ENCODE assay signal across 11 cellular contexts in the genomic region with DNA sequence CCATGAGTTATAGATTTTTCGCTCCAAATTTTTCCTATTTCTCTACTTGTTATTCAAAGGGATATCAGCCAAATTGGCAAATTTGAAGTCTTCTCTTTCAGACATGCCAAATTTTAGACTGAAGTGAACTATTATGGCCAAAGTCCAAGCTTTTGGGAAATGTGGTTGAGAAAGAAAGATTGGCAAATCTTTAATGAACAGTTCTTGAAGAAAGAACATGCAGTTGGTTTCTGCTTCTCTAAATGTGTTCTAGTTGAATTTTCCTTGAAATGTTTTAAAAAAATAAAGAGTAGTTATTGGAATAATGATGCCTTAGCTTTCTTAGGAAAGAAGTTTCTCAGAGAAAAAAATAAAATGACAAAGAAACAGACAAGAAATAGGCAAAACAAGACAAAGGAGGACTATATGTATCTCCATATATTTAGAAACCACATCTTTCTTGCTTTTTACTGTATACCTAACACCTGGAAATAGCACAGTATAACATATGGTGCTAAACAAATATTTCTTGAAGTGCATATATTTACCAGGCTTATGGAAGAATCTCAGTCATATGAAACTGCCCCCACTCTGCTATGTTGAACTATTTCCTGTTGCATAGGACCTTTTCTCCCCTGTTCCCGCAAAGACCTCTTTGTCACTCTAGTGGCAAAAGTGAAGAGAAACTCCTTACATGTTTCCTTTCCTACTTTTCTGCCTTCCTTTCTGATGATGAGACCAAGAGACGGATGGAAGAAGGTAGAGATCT.
DNase-seq lines count a peak whose midpoint lies in the region; ATAC-seq lines count a peak whose summit lies in the region.
"Had no signal": no experiment of that assay in that cellular context is flagged by ENCODE, and none has a peak within 500 bp of the region (broad histone marks: within the 10 kb centered on the region; RNA-seq: fewer than 3 reads in every experiment).

No MANE protein-coding gene starts in this region.

- H3K4me3 ChIP-seq in adipocyte (ENCODE audit: low read length) = peak overlapping the region; percentile 48

- H3K4me3 Mint-ChIP-seq in activated T-helper 2 cell treated with anti-CD3 and anti-CD28 coated beads, Interferon-gamma antibody, Interleukin-2, Interleukin-4, amounts not matched to agents 10 μg/mL and 5 μg/mL and 100 μg/mL, durations not matched to agents 14 hours and 24 hours and 36 hours (ENCODE audit: low read depth) = no peak overlapping the region

- H3K27me3 ChIP-seq in adipocyte (replicated peaks; ENCODE audit: control insufficient read depth, insufficient read depth, low read length) = no peaks in the 10 kb centered on the region

- intact Hi-C loops in activated T-helper 2 cell treated with anti-CD3 and anti-CD28 coated beads, Interferon-gamma antibody, Interleukin-2, Interleukin-4, amounts not matched to agents 10 μg/mL and 5 μg/mL and 100 μg/mL, durations not matched to agents 14 hours and 24 hours and 36 hours (cut with micrococcal nuclease) = no loop called here
- intact Hi-C loops in posterior vena cava (cut with DNase I) = no loop called here

- H3K9ac ChIP-seq in adipocyte (ENCODE audit: low read length) = peak overlapping the region; percentile 58
- H3K9ac ChIP-seq: KMS-11 had no signal

- no peaks in the 10 kb centered on the region for H3K9me3 ChIP-seq in adipocyte (ENCODE audit: control insufficient read depth, low read length)

- H3K4me1 ChIP-seq in adipocyte (ENCODE audit: control insufficient read depth, insufficient read depth, low read length) = peaks cover 87% of the 10 kb centered on the region

- H3K27me3 Mint-ChIP-seq in activated T-helper 2 cell treated with anti-CD3 and anti-CD28 coated beads, Interferon-gamma antibody, Interleukin-2, Interleukin-4, amounts not matched to agents 10 μg/mL and 5 μg/mL and 100 μg/mL, durations not matched to agents 14 hours and 24 hours and 36 hours (ENCODE audit: low read depth) = no peaks in the 10 kb centered on the region

- no peak overlapping the region for H3K27ac Mint-ChIP-seq in activated T-helper 2 cell treated with anti-CD3 and anti-CD28 coated beads, Interferon-gamma antibody, Interleukin-2, Interleukin-4, amounts not matched to agents 10 μg/mL and 5 μg/mL and 100 μg/mL, durations not matched to agents 14 hours and 24 hours and 36 hours

- ATAC-seq in GM18511 (IDR thresholded peaks at IDR 0.05; ENCODE audit: unreplicated experiment) (peak; percentile 47), HG02642 (IDR thresholded peaks at IDR 0.05; ENCODE audit: poor library complexity, unreplicated experiment) (peak; percentile 48)

- H3K9me3 Mint-ChIP-seq in activated T-helper 2 cell treated with anti-CD3 and anti-CD28 coated beads, Interferon-gamma antibody, Interleukin-2, Interleukin-4, amounts not matched to agents 10 μg/mL and 5 μg/mL and 100 μg/mL, durations not matched to agents 14 hours and 24 hours and 36 hours = no peaks in the 10 kb centered on the region

- no peaks in the 10 kb centered on the region for H3K36me3 ChIP-seq in adipocyte (ENCODE audit: control insufficient read depth, insufficient read depth, low read length, severe bottlenecking)

- H3K4me1 Mint-ChIP-seq in activated T-helper 2 cell treated with anti-CD3 and anti-CD28 coated beads, Interferon-gamma antibody, Interleukin-2, Interleukin-4, amounts not matched to agents 10 μg/mL and 5 μg/mL and 100 μg/mL, durations not matched to agents 14 hours and 24 hours and 36 hours (ENCODE audit: low read depth) = no peaks in the 10 kb centered on the region

- DNase-seq in adipocyte (ENCODE audit: low read depth) = peak; percentile 66
- DNase-seq in myocyte (ENCODE audit: low read depth) = peak; percentile 38
- DNase-seq in COLO829 (ENCODE audit: low spot score) = no peak
- DNase-seq in activated T-helper 2 cell treated with anti-CD3 and anti-CD28 coated beads, Interferon-gamma antibody, Interleukin-2, Interleukin-4, amounts not matched to agents 10 μg/mL and 5 μg/mL and 100 μg/mL, durations not matched to agents 14 hours and 24 hours and 36 hours (ENCODE audit: low spot score) = no peak
- no peak for DNase-seq in posterior vena cava (ENCODE audit: low spot score)
- DNase-seq in GM03348 (ENCODE audit: low spot score) = no peak
- DNase-seq: activated CD4-positive, alpha-beta T cell treated with anti-CD3 and anti-CD28 coated beads, Interleukin-2, amount 50 U/mL, for 1 hour; DND-41 had no signal

- H3K36me3 Mint-ChIP-seq in activated T-helper 2 cell treated with anti-CD3 and anti-CD28 coated beads, Interferon-gamma antibody, Interleukin-2, Interleukin-4, amounts not matched to agents 10 μg/mL and 5 μg/mL and 100 μg/mL, durations not matched to agents 14 hours and 24 hours and 36 hours (ENCODE audit: low read depth) = no peaks in the 10 kb centered on the region

Comparison
In these comparisons a context has a peak if more than half of its experiments do, and no peak if none do; other contexts are left out.
1. DNase-seq: peak in adipocyte (single experiment) and myocyte (single experiment); none in COLO829 (single experiment), activated T-helper 2 cell treated with anti-CD3 and anti-CD28 coated beads, Interferon-gamma antibody, Interleukin-2, Interleukin-4, amounts not matched to agents 10 μg/mL and 5 μg/mL and 100 μg/mL, durations not matched to agents 14 hours and 24 hours and 36 hours (single experiment), posterior vena cava (single experiment) and GM03348 (single experiment).